ENCODE assay signal across 16 cellular contexts in genomic region chr10:6877351-6878066, GRCh38.
"Had no signal": no experiment of that assay in that cellular context is flagged by ENCODE, and none has a peak within 500 bp of the region (broad histone marks: within the 10 kb centered on the region; RNA-seq: fewer than 3 reads in every experiment).

No MANE protein-coding gene starts in this region.

- H3K36me3 Mint-ChIP-seq: activated naive CD4-positive, alpha-beta T cell treated with anti-CD3 and anti-CD28 coated beads, Interleukin-2, amount 10 ng/mL, durations not matched to agents 7 days and 5 days; natural killer cell; WTC11 had no signal

- H3K27me3 ChIP-seq: body of pancreas, testis, vagina had no signal

- DNase-seq: activated CD4-positive, alpha-beta T cell treated with anti-CD3 and anti-CD28 coated beads, Interleukin-2, amount 10 ng/mL, durations not matched to agents 24 days and 14 days; activated naive CD4-positive, alpha-beta T cell treated with anti-CD3 and anti-CD28 coated beads, Interleukin-2, amount 10 ng/mL, durations not matched to agents 7 days and 5 days; activated T-cell treated with anti-CD3 and anti-CD28 coated beads for 4 hours; body of pancreas; cerebellar nuclear complex; dermis blood vessel endothelial cell; natural killer cell; stimulated activated CD4-positive, alpha-beta T cell treated with anti-CD3 and anti-CD28 coated beads, Interleukin-4, amount 100 ng/mL, for 1 hour; stimulated activated CD8-positive, alpha-beta memory T cell treated with anti-CD3 and anti-CD28 coated beads, Interleukin-4, amount 100 ng/mL, for 48 hours; testis had no signal

- ATAC-seq: natural killer cell had no signal

- H3K4me1 ChIP-seq: body of pancreas, testis, vagina had no signal

- H3K4me3 ChIP-seq: body of pancreas, lung, testis, vagina had no signal

- H3K27ac ChIP-seq: body of pancreas, testis, vagina had no signal

- H3K9me3 ChIP-seq: body of pancreas, testis, vagina had no signal

- H3K27ac Mint-ChIP-seq: activated CD4-positive, alpha-beta T cell treated with anti-CD3 and anti-CD28 coated beads, Interleukin-2, amount 10 ng/mL, durations not matched to agents 24 days and 14 days; activated naive CD4-positive, alpha-beta T cell treated with anti-CD3 and anti-CD28 coated beads, Interleukin-2, amount 10 ng/mL, durations not matched to agents 7 days and 5 days; activated T-helper 2 cell treated with anti-CD3 and anti-CD28 coated beads, Interferon-gamma antibody, Interleukin-2, Interleukin-4, amounts not matched to agents 10 μg/mL and 5 μg/mL and 100 μg/mL, durations not matched to agents 14 hours and 24 hours and 36 hours; natural killer cell; stimulated activated naive CD8-positive, alpha-beta T cell treated with anti-CD3 and anti-CD28 coated beads, Interleukin-15, Interleukin-2, amounts not matched to agents 100 ng/mL and 50 ng/mL, for 24 hours; T-helper 1 cell treated with Interleukin-12 subunit alpha and Interleukin-12 subunit beta and Interleukin-4 antibody, amounts not matched to agents 30 μg/mL and 1 μg/mL, for 36 hours; WTC11 had no signal

- H3K36me3 ChIP-seq: vagina had no signal

- H3K9me3 Mint-ChIP-seq: activated naive CD4-positive, alpha-beta T cell treated with anti-CD3 and anti-CD28 coated beads, Interleukin-2, amount 10 ng/mL, durations not matched to agents 7 days and 5 days; activated T-helper 2 cell treated with anti-CD3 and anti-CD28 coated beads, Interferon-gamma antibody, Interleukin-2, Interleukin-4, amounts not matched to agents 10 μg/mL and 5 μg/mL and 100 μg/mL, durations not matched to agents 14 hours and 24 hours and 36 hours; natural killer cell; stimulated activated naive CD8-positive, alpha-beta T cell treated with anti-CD3 and anti-CD28 coated beads, Interleukin-15, Interleukin-2, amounts not matched to agents 100 ng/mL and 50 ng/mL, for 24 hours; T-helper 1 cell treated with Interleukin-12 subunit alpha and Interleukin-12 subunit beta and Interleukin-4 antibody, amounts not matched to agents 30 μg/mL and 1 μg/mL, for 36 hours; WTC11 had no signal

- H3K4me1 Mint-ChIP-seq: activated CD4-positive, alpha-beta T cell treated with anti-CD3 and anti-CD28 coated beads, Interleukin-2, amount 10 ng/mL, durations not matched to agents 24 days and 14 days; activated naive CD4-positive, alpha-beta T cell treated with anti-CD3 and anti-CD28 coated beads, Interleukin-2, amount 10 ng/mL, durations not matched to agents 7 days and 5 days; natural killer cell had no signal

- H3K4me3 Mint-ChIP-seq: activated CD4-positive, alpha-beta T cell treated with anti-CD3 and anti-CD28 coated beads, Interleukin-2, amount 10 ng/mL, durations not matched to agents 24 days and 14 days; activated naive CD4-positive, alpha-beta T cell treated with anti-CD3 and anti-CD28 coated beads, Interleukin-2, amount 10 ng/mL, durations not matched to agents 7 days and 5 days; natural killer cell; stimulated activated naive CD8-positive, alpha-beta T cell treated with anti-CD3 and anti-CD28 coated beads, Interleukin-15, Interleukin-2, amounts not matched to agents 100 ng/mL and 50 ng/mL, for 24 hours; T-helper 1 cell treated with Interleukin-12 subunit alpha and Interleukin-12 subunit beta and Interleukin-4 antibody, amounts not matched to agents 30 μg/mL and 1 μg/mL, for 36 hours; WTC11 had no signal
